Comparison of ENCODE assay signal across 1 cellular context in the genomic region with DNA sequence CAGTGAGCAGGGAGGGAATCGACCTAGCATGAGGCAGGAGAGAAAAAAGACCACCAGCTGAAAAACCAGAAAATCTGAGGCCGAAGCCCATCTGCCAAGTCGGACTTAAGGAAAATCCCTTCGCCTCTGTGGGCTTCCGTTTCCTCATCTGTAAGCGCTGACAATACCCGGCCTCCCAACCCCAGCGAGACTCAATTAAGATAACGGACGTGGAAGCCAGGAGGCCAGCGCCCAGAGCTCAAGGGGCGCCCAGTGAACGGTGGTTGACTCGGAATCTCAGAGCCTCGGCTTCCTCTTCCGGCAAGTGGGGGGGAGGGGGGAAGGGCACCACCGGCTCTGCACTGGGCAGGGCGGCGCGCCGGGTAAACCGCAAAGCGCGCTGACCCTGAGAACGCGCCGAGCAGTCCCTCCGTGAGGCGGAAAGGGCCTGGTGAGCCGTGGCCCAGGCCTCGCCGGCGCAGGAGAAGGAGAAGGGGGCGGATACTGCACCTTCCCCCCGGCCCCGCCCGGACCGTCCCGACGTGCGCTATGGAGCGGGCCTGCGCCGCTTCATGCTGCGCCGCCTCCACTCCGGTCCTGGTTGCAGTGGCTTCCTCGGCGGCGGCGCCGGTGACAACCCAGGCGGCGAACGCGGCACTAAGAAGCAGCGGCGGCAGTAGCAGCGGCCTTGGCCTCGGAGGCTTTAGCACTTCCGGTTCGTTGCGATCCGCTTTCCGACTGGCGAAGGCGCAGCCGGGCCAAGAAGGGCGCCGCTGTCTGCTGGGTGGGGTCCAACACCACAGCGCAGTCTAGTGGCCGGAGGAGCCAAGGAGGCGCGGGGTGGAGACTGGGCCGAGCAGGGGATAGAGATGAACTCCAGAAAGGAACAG.
A peak's percentile ranks its signal among the peaks of the same experiment; 100 is the strongest.
TF ChIP-seq lines count a peak whose summit lies in the region.

DPP8 (minus strand) TSS at position 693 of the 869 bp plus-strand sequence. CDS start 5,136 bp downstream, outside the sequence.

TF ChIP-seq in HepG2, 621 proteins besides CTCF, POLR2A, EP300 and RAD21 (continued from another document and continues in another):
- TF ChIP-seq ZBTB10 (CRISPR knock-in tag; IDR thresholded peaks at IDR 0.05; ENCODE audit: borderline replicate concordance) (no peak; the same call in 1 of the 2 replicates), HNF4A (CRISPR knock-in tag; IDR thresholded peaks at IDR 0.05) (peak; percentile 28; the same call in 1 of the 2 replicates), SAFB2 (CRISPR knock-in tag; IDR thresholded peaks at IDR 0.05; ENCODE audit: borderline replicate concordance, low read depth) (peak; percentile 67; the same call in 1 of the 2 replicates), ZNF296 (CRISPR knock-in tag; conservative IDR thresholded peaks at IDR 0.05) (peak; percentile 73; the same call in 1 of the 2 replicates), SMARCE1 (IDR thresholded peaks at IDR 0.05; ENCODE audit: borderline replicate concordance) (no peak), BRCA1 (CRISPR knock-in tag; IDR thresholded peaks at IDR 0.05) (no peak; the same call in 1 of the 2 replicates), ASH2L (IDR thresholded peaks at IDR 0.05; ENCODE audit: insufficient read length, low read depth, low read length) (peak; percentile 100), ZNF138 (CRISPR knock-in tag; IDR thresholded peaks at IDR 0.05; ENCODE audit: low read depth) (peak; percentile 80; the same call in 1 of the 2 replicates), ZNF678 (CRISPR knock-in tag; IDR thresholded peaks at IDR 0.05) (peak; percentile 70; the same call in 1 of the 2 replicates), ZNF350 (CRISPR knock-in tag; IDR thresholded peaks at IDR 0.05; ENCODE audit: borderline replicate concordance, low read depth) (peak; percentile 99), RFX3 (CRISPR knock-in tag; IDR thresholded peaks at IDR 0.05) (0 out of 2 replicates have a peak, but pooled peaks have one; percentile 7), NFYC (CRISPR knock-in tag; IDR thresholded peaks at IDR 0.05) (peak; percentile 78), FOXO1 (CRISPR knock-in tag; IDR thresholded peaks at IDR 0.05) (no peak; the same call in 1 of the 2 replicates), ZNF766 (CRISPR knock-in tag; IDR thresholded peaks at IDR 0.05; ENCODE audit: borderline replicate concordance) (peak; percentile 69; the same call in 1 of the 2 replicates), PTBP1 (IDR thresholded peaks at IDR 0.05; ENCODE audit: low read depth, low read length, poor library complexity, severe bottlenecking) (no peak), ZNF143 (CRISPR knock-in tag; IDR thresholded peaks at IDR 0.05) (peak; percentile 68; the same call in 1 of the 2 replicates), SP140L (CRISPR knock-in tag; IDR thresholded peaks at IDR 0.05; ENCODE audit: borderline replicate concordance) (no peak; the same call in 1 of the 2 replicates), ZNF841 (CRISPR knock-in tag; IDR thresholded peaks at IDR 0.05; ENCODE audit: borderline replicate concordance) (no peak), ZSCAN25 (CRISPR knock-in tag; IDR thresholded peaks at IDR 0.05) (peak; percentile 86), NFATC3 (CRISPR knock-in tag; IDR thresholded peaks at IDR 0.05) (0 out of 2 replicates have a peak, but pooled peaks have one; percentile 39), ZMYM2 (CRISPR knock-in tag; IDR thresholded peaks at IDR 0.05) (peak; percentile 59; the same call in 1 of the 2 replicates), E2F1 (CRISPR knock-in tag; IDR thresholded peaks at IDR 0.05) (peak; percentile 51; the same call in 1 of the 2 replicates), NFKB2 (CRISPR knock-in tag; IDR thresholded peaks at IDR 0.05; ENCODE audit: borderline replicate concordance) (peak; percentile 70; the same call in 1 of the 2 replicates), ZBTB7B (CRISPR knock-in tag; IDR thresholded peaks at IDR 0.05) (peak; percentile 14; the same call in 1 of the 2 replicates), ZBTB7A (CRISPR knock-in tag; IDR thresholded peaks at IDR 0.05) (0 out of 2 replicates have a peak, but pooled peaks have one; percentile 31), EED (CRISPR knock-in tag; IDR thresholded peaks at IDR 0.05) (peak; percentile 72; the same call in 1 of the 2 replicates), ZNF724P (CRISPR knock-in tag; IDR thresholded peaks at IDR 0.05; ENCODE audit: borderline replicate concordance) (peak; percentile 84), KAT2B (IDR thresholded peaks at IDR 0.05; ENCODE audit: borderline replicate concordance, low read depth, low read length) (no peak), ZNF382 (CRISPR knock-in tag; IDR thresholded peaks at IDR 0.05; ENCODE audit: borderline replicate concordance) (no peak), ZNF776 (CRISPR knock-in tag; IDR thresholded peaks at IDR 0.05) (peak; percentile 57; the same call in 1 of the 2 replicates), NAIF1 (CRISPR knock-in tag; IDR thresholded peaks at IDR 0.05; ENCODE audit: borderline replicate concordance) (no peak)
- TF ChIP-seq, protein P1, sequence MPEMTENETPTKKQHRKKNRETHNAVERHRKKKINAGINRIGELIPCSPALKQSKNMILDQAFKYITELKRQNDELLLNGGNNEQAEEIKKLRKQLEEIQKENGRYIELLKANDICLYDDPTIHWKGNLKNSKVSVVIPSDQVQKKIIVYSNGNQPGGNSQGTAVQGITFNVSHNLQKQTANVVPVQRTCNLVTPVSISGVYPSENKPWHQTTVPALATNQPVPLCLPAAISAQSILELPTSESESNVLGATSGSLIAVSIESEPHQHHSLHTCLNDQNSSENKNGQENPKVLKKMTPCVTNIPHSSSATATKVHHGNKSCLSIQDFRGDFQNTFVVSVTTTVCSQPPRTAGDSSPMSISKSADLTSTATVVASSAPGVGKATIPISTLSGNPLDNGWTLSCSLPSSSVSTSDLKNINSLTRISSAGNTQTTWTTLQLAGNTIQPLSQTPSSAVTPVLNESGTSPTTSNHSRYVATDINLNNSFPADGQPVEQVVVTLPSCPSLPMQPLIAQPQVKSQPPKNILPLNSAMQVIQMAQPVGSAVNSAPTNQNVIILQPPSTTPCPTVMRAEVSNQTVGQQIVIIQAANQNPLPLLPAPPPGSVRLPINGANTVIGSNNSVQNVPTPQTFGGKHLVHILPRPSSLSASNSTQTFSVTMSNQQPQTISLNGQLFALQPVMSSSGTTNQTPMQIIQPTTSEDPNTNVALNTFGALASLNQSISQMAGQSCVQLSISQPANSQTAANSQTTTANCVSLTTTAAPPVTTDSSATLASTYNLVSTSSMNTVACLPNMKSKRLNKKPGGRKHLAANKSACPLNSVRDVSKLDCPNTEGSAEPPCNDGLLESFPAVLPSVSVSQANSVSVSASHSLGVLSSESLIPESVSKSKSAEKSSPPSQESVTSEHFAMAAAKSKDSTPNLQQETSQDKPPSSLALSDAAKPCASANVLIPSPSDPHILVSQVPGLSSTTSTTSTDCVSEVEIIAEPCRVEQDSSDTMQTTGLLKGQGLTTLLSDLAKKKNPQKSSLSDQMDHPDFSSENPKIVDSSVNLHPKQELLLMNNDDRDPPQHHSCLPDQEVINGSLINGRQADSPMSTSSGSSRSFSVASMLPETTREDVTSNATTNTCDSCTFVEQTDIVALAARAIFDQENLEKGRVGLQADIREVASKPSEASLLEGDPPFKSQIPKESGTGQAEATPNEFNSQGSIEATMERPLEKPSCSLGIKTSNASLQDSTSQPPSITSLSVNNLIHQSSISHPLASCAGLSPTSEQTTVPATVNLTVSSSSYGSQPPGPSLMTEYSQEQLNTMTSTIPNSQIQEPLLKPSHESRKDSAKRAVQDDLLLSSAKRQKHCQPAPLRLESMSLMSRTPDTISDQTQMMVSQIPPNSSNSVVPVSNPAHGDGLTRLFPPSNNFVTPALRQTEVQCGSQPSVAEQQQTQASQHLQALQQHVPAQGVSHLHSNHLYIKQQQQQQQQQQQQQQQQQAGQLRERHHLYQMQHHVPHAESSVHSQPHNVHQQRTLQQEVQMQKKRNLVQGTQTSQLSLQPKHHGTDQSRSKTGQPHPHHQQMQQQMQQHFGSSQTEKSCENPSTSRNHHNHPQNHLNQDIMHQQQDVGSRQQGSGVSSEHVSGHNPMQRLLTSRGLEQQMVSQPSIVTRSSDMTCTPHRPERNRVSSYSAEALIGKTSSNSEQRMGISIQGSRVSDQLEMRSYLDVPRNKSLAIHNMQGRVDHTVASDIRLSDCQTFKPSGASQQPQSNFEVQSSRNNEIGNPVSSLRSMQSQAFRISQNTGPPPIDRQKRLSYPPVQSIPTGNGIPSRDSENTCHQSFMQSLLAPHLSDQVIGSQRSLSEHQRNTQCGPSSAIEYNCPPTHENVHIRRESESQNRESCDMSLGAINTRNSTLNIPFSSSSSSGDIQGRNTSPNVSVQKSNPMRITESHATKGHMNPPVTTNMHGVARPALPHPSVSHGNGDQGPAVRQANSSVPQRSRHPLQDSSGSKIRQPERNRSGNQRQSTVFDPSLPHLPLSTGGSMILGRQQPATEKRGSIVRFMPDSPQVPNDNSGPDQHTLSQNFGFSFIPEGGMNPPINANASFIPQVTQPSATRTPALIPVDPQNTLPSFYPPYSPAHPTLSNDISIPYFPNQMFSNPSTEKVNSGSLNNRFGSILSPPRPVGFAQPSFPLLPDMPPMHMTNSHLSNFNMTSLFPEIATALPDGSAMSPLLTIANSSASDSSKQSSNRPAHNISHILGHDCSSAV (CRISPR knock-in tag; IDR thresholded peaks at IDR 0.05; ENCODE audit: borderline replicate concordance), result no peak
- TF ChIP-seq, protein P2, sequence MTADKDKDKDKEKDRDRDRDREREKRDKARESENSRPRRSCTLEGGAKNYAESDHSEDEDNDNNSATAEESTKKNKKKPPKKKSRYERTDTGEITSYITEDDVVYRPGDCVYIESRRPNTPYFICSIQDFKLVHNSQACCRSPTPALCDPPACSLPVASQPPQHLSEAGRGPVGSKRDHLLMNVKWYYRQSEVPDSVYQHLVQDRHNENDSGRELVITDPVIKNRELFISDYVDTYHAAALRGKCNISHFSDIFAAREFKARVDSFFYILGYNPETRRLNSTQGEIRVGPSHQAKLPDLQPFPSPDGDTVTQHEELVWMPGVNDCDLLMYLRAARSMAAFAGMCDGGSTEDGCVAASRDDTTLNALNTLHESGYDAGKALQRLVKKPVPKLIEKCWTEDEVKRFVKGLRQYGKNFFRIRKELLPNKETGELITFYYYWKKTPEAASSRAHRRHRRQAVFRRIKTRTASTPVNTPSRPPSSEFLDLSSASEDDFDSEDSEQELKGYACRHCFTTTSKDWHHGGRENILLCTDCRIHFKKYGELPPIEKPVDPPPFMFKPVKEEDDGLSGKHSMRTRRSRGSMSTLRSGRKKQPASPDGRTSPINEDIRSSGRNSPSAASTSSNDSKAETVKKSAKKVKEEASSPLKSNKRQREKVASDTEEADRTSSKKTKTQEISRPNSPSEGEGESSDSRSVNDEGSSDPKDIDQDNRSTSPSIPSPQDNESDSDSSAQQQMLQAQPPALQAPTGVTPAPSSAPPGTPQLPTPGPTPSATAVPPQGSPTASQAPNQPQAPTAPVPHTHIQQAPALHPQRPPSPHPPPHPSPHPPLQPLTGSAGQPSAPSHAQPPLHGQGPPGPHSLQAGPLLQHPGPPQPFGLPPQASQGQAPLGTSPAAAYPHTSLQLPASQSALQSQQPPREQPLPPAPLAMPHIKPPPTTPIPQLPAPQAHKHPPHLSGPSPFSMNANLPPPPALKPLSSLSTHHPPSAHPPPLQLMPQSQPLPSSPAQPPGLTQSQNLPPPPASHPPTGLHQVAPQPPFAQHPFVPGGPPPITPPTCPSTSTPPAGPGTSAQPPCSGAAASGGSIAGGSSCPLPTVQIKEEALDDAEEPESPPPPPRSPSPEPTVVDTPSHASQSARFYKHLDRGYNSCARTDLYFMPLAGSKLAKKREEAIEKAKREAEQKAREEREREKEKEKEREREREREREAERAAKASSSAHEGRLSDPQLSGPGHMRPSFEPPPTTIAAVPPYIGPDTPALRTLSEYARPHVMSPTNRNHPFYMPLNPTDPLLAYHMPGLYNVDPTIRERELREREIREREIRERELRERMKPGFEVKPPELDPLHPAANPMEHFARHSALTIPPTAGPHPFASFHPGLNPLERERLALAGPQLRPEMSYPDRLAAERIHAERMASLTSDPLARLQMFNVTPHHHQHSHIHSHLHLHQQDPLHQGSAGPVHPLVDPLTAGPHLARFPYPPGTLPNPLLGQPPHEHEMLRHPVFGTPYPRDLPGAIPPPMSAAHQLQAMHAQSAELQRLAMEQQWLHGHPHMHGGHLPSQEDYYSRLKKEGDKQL (CRISPR knock-in tag; IDR thresholded peaks at IDR 0.05; ENCODE audit: low read depth), result peak; percentile 53; the same call in 1 of the 2 replicates
- TF ChIP-seq, protein P3, sequence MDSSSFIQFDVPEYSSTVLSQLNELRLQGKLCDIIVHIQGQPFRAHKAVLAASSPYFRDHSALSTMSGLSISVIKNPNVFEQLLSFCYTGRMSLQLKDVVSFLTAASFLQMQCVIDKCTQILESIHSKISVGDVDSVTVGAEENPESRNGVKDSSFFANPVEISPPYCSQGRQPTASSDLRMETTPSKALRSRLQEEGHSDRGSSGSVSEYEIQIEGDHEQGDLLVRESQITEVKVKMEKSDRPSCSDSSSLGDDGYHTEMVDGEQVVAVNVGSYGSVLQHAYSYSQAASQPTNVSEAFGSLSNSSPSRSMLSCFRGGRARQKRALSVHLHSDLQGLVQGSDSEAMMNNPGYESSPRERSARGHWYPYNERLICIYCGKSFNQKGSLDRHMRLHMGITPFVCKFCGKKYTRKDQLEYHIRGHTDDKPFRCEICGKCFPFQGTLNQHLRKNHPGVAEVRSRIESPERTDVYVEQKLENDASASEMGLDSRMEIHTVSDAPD (CRISPR knock-in tag; IDR thresholded peaks at IDR 0.05), result peak; percentile 58; the same call in 1 of the 2 replicates
